Comparison of ENCODE assay signal across 10 cellular contexts in genomic region chr1:155931332-155932038, GRCh38. TPM values are rescaled to one million over a fixed set of nuclear protein-coding genes. Genes with fewer than 3 reads are reported as not detected.
DNase-seq lines count a peak whose midpoint lies in the region; ATAC-seq and TF ChIP-seq lines count a peak whose summit lies in the region.
"Had no signal": no experiment of that assay in that cellular context is flagged by ENCODE, and none has a peak within 500 bp of the region (broad histone marks: within the 10 kb centered on the region; RNA-seq: fewer than 3 reads in every experiment).

No MANE protein-coding gene starts in this region.

- H3K27ac ChIP-seq in adrenal gland: peak overlapping the region in 3 of 5 donors; percentile 27 to 53 (median 36)
- H3K27ac ChIP-seq: prostate gland had no signal

- H3K36me3 ChIP-seq in adrenal gland (replicated peaks in 1 of 2): peaks cover 0 to 64% of the 10 kb centered on the region in 2 donors

- 55 to 62% (median 58%) methylated on average over 7 of the region's 7 CpGs for WGBS in adrenal gland, 4 donors

- H3K4me3 ChIP-seq in adrenal gland: peak overlapping the region in 1 of 4 donors; percentile 4

- peaks cover 51% of the 10 kb centered on the region for H3K36me3 Mint-ChIP-seq in stimulated activated naive CD8-positive, alpha-beta T cell treated with anti-CD3 and anti-CD28 coated beads, Interleukin-15, Interleukin-2, amounts not matched to agents 100 ng/mL and 50 ng/mL, for 24 hours (ENCODE audit: low read depth)

- ATAC-seq in stimulated activated naive CD8-positive, alpha-beta T cell treated with anti-CD3 and anti-CD28 coated beads, Interleukin-15, Interleukin-2, amounts not matched to agents 100 U/mL and 50 U/mL, for 24 hours: no peak
- peak; percentile 54 for ATAC-seq in left colon

- TF ChIP-seq POLR2A in adrenal gland (IDR thresholded peaks at IDR 0.05): no peak

- H3K4me1 Mint-ChIP-seq in stimulated activated naive CD8-positive, alpha-beta T cell treated with anti-CD3 and anti-CD28 coated beads, Interleukin-15, Interleukin-2, amounts not matched to agents 100 ng/mL and 50 ng/mL, for 24 hours (ENCODE audit: low read depth): peaks cover 48% of the 10 kb centered on the region

- H3K4me1 ChIP-seq in adrenal gland (replicated peaks in 1 of 2): peaks cover 35 to 53% of the 10 kb centered on the region in 2 donors

- no peak for TF ChIP-seq CTCF in adrenal gland (IDR thresholded peaks at IDR 0.05)

- intact Hi-C loops in adrenal gland (cut with DNase I) (no loop called here), left colon (cut with DNase I, micrococcal nuclease) (loop anchor here in 1 of 2 donors (10.0 kb wide), 1 partner anchor 53 kb away; no protein-coding TSS in a partner anchor)

- H3K9me3 ChIP-seq in adrenal gland (replicated peaks in 1 of 3): no peaks in the 10 kb centered on the region
- H3K9me3 ChIP-seq: prostate gland had no signal

- no peaks in the 10 kb centered on the region for H3K9me3 Mint-ChIP-seq in stimulated activated naive CD8-positive, alpha-beta T cell treated with anti-CD3 and anti-CD28 coated beads, Interleukin-15, Interleukin-2, amounts not matched to agents 100 ng/mL and 50 ng/mL, for 24 hours

- no peaks in the 10 kb centered on the region for H3K27me3 Mint-ChIP-seq in stimulated activated naive CD8-positive, alpha-beta T cell treated with anti-CD3 and anti-CD28 coated beads, Interleukin-15, Interleukin-2, amounts not matched to agents 100 ng/mL and 50 ng/mL, for 24 hours

- DNase-seq in stimulated activated naive CD8-positive, alpha-beta T cell treated with anti-CD3 and anti-CD28 coated beads, Interleukin-15, Interleukin-2, amounts not matched to agents 100 U/mL and 50 U/mL, for 24 hours: no peak
- DNase-seq in adrenal gland (peak in 2 of 7 donors; percentile 16 to 49), left colon (peak; percentile 49 to 60), DMS114 treated with DMSO at 0.1 percent for 48 hours (lab: John Stamatoyannopoulos, UW; ENCODE audit: unreplicated experiment) (no peak), NCI-H1092 (lab: John Stamatoyannopoulos, UW) (no peak), HuH-7.5 (ENCODE audit: low spot score) (no peak), DMS 273 treated with DMSO at 0.1 percent for 48 hours (lab: John Stamatoyannopoulos, UW) (no peak)
- DNase-seq: NCI-H82 had no signal

- peak overlapping the region; percentile 78 for H3K27ac Mint-ChIP-seq in stimulated activated naive CD8-positive, alpha-beta T cell treated with anti-CD3 and anti-CD28 coated beads, Interleukin-15, Interleukin-2, amounts not matched to agents 100 ng/mL and 50 ng/mL, for 24 hours

- H3K27me3 ChIP-seq in adrenal gland: no peaks in the 10 kb centered on the region

- no peak overlapping the region for H3K4me3 Mint-ChIP-seq in stimulated activated naive CD8-positive, alpha-beta T cell treated with anti-CD3 and anti-CD28 coated beads, Interleukin-15, Interleukin-2, amounts not matched to agents 100 ng/mL and 50 ng/mL, for 24 hours

RNA-seq across cellular contexts. Expression of gene KHDC4, which starts 2.7 kb away (rescaled TPM):
- 10 to 100 TPM; 16.8 to 48.5 (median 37.8) TPM for total RNA-seq in adrenal gland
- 10 to 100 TPM; 33.2 to 46.4 (median 37.0) TPM for polyA plus RNA-seq in adrenal gland
- total RNA-seq in left colon: 10 to 100 TPM; 45.6 to 54.1 TPM

RNA-seq across cellular contexts. Expression of gene RXFP4, which starts 10.0 kb away (rescaled TPM):
- total RNA-seq in adrenal gland (not detected), left colon (1 to 10 TPM; 5.2 to 5.6 TPM)
- polyA plus RNA-seq in adrenal gland: not detected
- total RNA-seq: prostate gland had no signal

RNA-seq across cellular contexts. Expression of gene RIT1, which starts 20.3 kb away (rescaled TPM):
- total RNA-seq in adrenal gland (10 to 100 TPM; 19.4 to 39.5 (median 31.2) TPM), left colon (10 to 100 TPM; 21.5 to 26.3 TPM)
- polyA plus RNA-seq in adrenal gland: 10 to 100 TPM; 10.3 to 18.2 (median 16.2) TPM

RNA-seq across cellular contexts. Expression of gene ARHGEF2, which starts 46.9 kb away (rescaled TPM):
- 10 to 100 TPM; 22.3 to 41.3 (median 33.4) TPM for total RNA-seq in adrenal gland
- 10 to 100 TPM; 13.6 to 27.8 (median 19.9) TPM for polyA plus RNA-seq in adrenal gland
- total RNA-seq in left colon: 100 to 1,000 TPM in 1 of 2 donors, 10 to 100 TPM in 1; 99.3 to 103 TPM

Comparison
In these comparisons a context has a peak if more than half of its experiments do, and no peak if none do; other contexts are left out.
1. DNase-seq: peak in left colon (2 of 2); none in stimulated activated naive CD8-positive, alpha-beta T cell treated with anti-CD3 and anti-CD28 coated beads, Interleukin-15, Interleukin-2, amounts not matched to agents 100 U/mL and 50 U/mL, for 24 hours (single experiment), DMS114 treated with DMSO at 0.1 percent for 48 hours (single experiment), NCI-H1092 (single experiment), HuH-7.5 (single experiment) and DMS 273 treated with DMSO at 0.1 percent for 48 hours (single experiment).
2. RNA of gene RXFP4, which starts 10.0 kb away (total RNA-seq): 5.2 to 5.6 TPM in left colon; not detected in adrenal gland; every median in the first group is over 4 times any median in the second.